ENCODE assay signal across 8 cellular contexts in genomic region chr11:86245369-86246292, GRCh38. TPM values are rescaled to one million over a fixed set of nuclear protein-coding genes. Genes with fewer than 3 reads are reported as not detected.
A peak's percentile ranks its signal among the peaks of the same experiment; 100 is the strongest.
DNase-seq lines count a peak whose midpoint lies in the region; ATAC-seq, FAIRE-seq and TF ChIP-seq lines count a peak whose summit lies in the region.

No MANE protein-coding gene starts in this region.

- H3K27me3 ChIP-seq in H9 (ENCODE audit: insufficient read depth, low read length) (no peaks in the 10 kb centered on the region), iPS DF 6.9 (ENCODE audit: control insufficient read depth, insufficient read depth, low read length) (no peaks in the 10 kb centered on the region)

- TF ChIP-seq POLR2A in GM12891 (IDR thresholded peaks at IDR 0.05; ENCODE audit: low read depth, low read length): no peak

- 0 out of 7 replicates have a peak, but pooled peaks cover 0 to 5% (median 4%) of the 10 kb centered on the region in 3 experiments for H3K36me3 Mint-ChIP-seq in H9 (ENCODE audit: insufficient read depth in 1 of 3, low read depth in 3 of 3)

- H3K4me3 Mint-ChIP-seq in H9: no peak overlapping the region

- H3K4me2 ChIP-seq in H9 (ENCODE audit: insufficient read depth, insufficient read length, low read length): peak overlapping the region; percentile 52

- H3K14ac ChIP-seq in H9 (ENCODE audit: insufficient read depth, low read length): no peak overlapping the region

- no CpG with 5 or more reads among the region's 38 CpGs for WGBS in H9 (ENCODE audit: extremely low coverage, insufficient read length, low lambda C conversion rate)
- WGBS in iPS DF 6.9 (ENCODE audit: insufficient coverage, insufficient read length): no CpG with 5 or more reads among the region's 38 CpGs

- H3K4me1 Mint-ChIP-seq in H9: peaks cover 38 to 39% of the 10 kb centered on the region in 2 experiments

- peak overlapping the region; percentile 7 for H2AFZ ChIP-seq in H9 (ENCODE audit: low read length)

- no peak overlapping the region for H2BK12ac ChIP-seq in H9 (ENCODE audit: insufficient read length, low read depth, low read length)

- H3K9ac ChIP-seq in H9 (ENCODE audit: extremely low read depth, insufficient read length, low read length): peak overlapping the region; percentile 68

- no peak for ATAC-seq in GM18520 (IDR thresholded peaks at IDR 0.05; ENCODE audit: unreplicated experiment)

- no peaks in the 10 kb centered on the region for H3K23me2 ChIP-seq in H9 (ENCODE audit: insufficient read length, low read depth, low read length, poor library complexity, severe bottlenecking)

- H3K4ac ChIP-seq in H9 (ENCODE audit: low read depth, low read length): no peak overlapping the region

- DNase-seq in COR-L47 (lab: John Stamatoyannopoulos, UW) (peak; percentile 73), H9 (peak; percentile 38), NCI-H2171 treated with DMSO at 0.1 percent for 48 hours (lab: John Stamatoyannopoulos, UW) (peak; percentile 89), activated gamma-delta T cell (lab: John Stamatoyannopoulos, UW) (peak; percentile 2), iPS DF 6.9 (ENCODE audit: low read depth, low spot score) (no peak), GM12891 (ENCODE audit: insufficient read length, low spot score) (no peak)
- DNase-seq in stimulated activated CD4-positive, alpha-beta T cell treated with anti-CD3 and anti-CD28 coated beads, Interleukin-12 subunit alpha, Interleukin-12 subunit beta, amount 100 ng/mL, for 4 hours: peak; percentile 21

- no peaks in the 10 kb centered on the region for H4K20me1 ChIP-seq in H9 (ENCODE audit: control insufficient read depth, insufficient read depth, insufficient read length)

- H3K4me1 ChIP-seq in H9 (ENCODE audit: insufficient read depth, low read length) (peaks cover 5% of the 10 kb centered on the region; the same call in 1 of the 2 replicates), iPS DF 6.9 (ENCODE audit: control insufficient read depth, insufficient read depth, low read length) (peaks cover 2% of the 10 kb centered on the region; the same call in 1 of the 2 replicates)

- no peak overlapping the region for H3K27ac Mint-ChIP-seq in H9

- H2BK15ac ChIP-seq in H9 (ENCODE audit: low read depth, low read length): no peak overlapping the region

- peaks cover 9% of the 10 kb centered on the region; the same call in 1 of the 2 replicates for H3K79me2 ChIP-seq in H9 (ENCODE audit: insufficient read depth, low read length)

- no peak overlapping the region for H4K8ac ChIP-seq in H9 (replicated peaks; ENCODE audit: insufficient read length, low read depth, low read length)

- H4K5ac ChIP-seq in H9 (ENCODE audit: insufficient read length, low read depth, low read length): no peak overlapping the region

- no peak overlapping the region for H4K91ac ChIP-seq in H9 (ENCODE audit: insufficient read length, low read depth, low read length)

- H3K56ac ChIP-seq in H9 (ENCODE audit: insufficient read length, low read depth, low read length): no peak overlapping the region

- H3K79me1 ChIP-seq in H9 (ENCODE audit: insufficient read depth, low read depth, low read length, poor library complexity, severe bottlenecking): peaks cover 2% of the 10 kb centered on the region

- no peak overlapping the region for H2AK5ac ChIP-seq in H9 (ENCODE audit: insufficient read length, low read length)

- peak overlapping the region; percentile 77 for H3K18ac ChIP-seq in H9 (ENCODE audit: insufficient read length, low read depth, low read length)

- H2BK120ac ChIP-seq in H9 (ENCODE audit: low read depth, low read length, poor library complexity, severe bottlenecking): no peak overlapping the region

- H3K27me3 Mint-ChIP-seq in H9 (ENCODE audit: low read depth): no peaks in the 10 kb centered on the region

- H3K4me3 ChIP-seq in iPS DF 6.9 (ENCODE audit: low read length): peak overlapping the region; percentile 100

- H3K9me3 ChIP-seq in H9 (ENCODE audit: control insufficient read depth, low read depth, low read length) (no peaks in the 10 kb centered on the region), iPS DF 6.9 (ENCODE audit: control insufficient read depth, insufficient read depth, low read length) (no peaks in the 10 kb centered on the region)

- H3K9me3 Mint-ChIP-seq in H9: no peaks in the 10 kb centered on the region

- H3K36me3 ChIP-seq in iPS DF 6.9 (ENCODE audit: control insufficient read depth, insufficient read depth, low read length): no peaks in the 10 kb centered on the region

- H2BK20ac ChIP-seq in H9 (ENCODE audit: low read depth, low read length, poor library complexity, severe bottlenecking): no peak overlapping the region

- no peak for FAIRE-seq in GM12891 (lab: Jason Lieb, UNC)

- no peak for TF ChIP-seq CTCF in H9 (conservative IDR thresholded peaks at IDR 0.05)

- no peak overlapping the region for H3K23ac ChIP-seq in H9 (ENCODE audit: insufficient read length, low read depth, low read length)

- H3K27ac ChIP-seq in H9 (ENCODE audit: insufficient read length, low read depth, low read length) (no peak overlapping the region), iPS DF 6.9 (ENCODE audit: low read length) (no peak overlapping the region)

- H2BK5ac ChIP-seq in H9 (ENCODE audit: insufficient read length, low read length): no peak overlapping the region

- no peak overlapping the region for H3T11ph ChIP-seq in H9 (ENCODE audit: low read length)

TF ChIP-seq in GM12891, 5 proteins besides CTCF, POLR2A, EP300 and RAD21:
- TF ChIP-seq POLR2AphosphoS5 (IDR thresholded peaks at IDR 0.05; ENCODE audit: low read depth, low read length): no peak
- TF ChIP-seq PAX5 (IDR thresholded peaks at IDR 0.05; ENCODE audit: insufficient read depth, low read length, severe bottlenecking): no peak
- no peak for TF ChIP-seq SPI1 (IDR thresholded peaks at IDR 0.05; ENCODE audit: low read depth, low read length)
- TF ChIP-seq POU2F2 (IDR thresholded peaks at IDR 0.05; ENCODE audit: low read depth, low read length): no peak
- no peak for TF ChIP-seq TAF1 (IDR thresholded peaks at IDR 0.05; ENCODE audit: low read depth, low read length)
TF ChIP-seq in GM12891: peak in this region for 0.

RNA-seq across cellular contexts. Expression of gene EED, which starts 1.1 kb away (rescaled TPM):
- total RNA-seq in H9 (2021): 31.7 and 34.1 TPM in 2 replicates
- polyA plus RNA-seq in GM12891 (2012; ENCODE audit: low read depth, missing spikeins): 46.1 TPM

RNA-seq across cellular contexts. Expression of gene HIKESHI, which starts 56.4 kb away (rescaled TPM):
- 54.1 and 55.2 TPM in 2 replicates for total RNA-seq in H9 (2021)
- 62.1 TPM for polyA plus RNA-seq in GM12891 (2012; ENCODE audit: low read depth, missing spikeins)

Comparison
In these comparisons a context has a peak if more than half of its experiments do, and no peak if none do; other contexts are left out.
1. DNase-seq: peak in COR-L47 (single experiment), H9 (single experiment), NCI-H2171 treated with DMSO at 0.1 percent for 48 hours (single experiment), activated gamma-delta T cell (single experiment) and stimulated activated CD4-positive, alpha-beta T cell treated with anti-CD3 and anti-CD28 coated beads, Interleukin-12 subunit alpha, Interleukin-12 subunit beta, amount 100 ng/mL, for 4 hours (single experiment); none in iPS DF 6.9 (single experiment) and GM12891 (single experiment).